24 cellular contexts compared by ENCODE assay signal in genomic region chr12:124623344-124623885, GRCh38. TPM values are rescaled to one million over a fixed set of nuclear protein-coding genes. Genes with fewer than 3 reads are reported as not detected.
A peak's percentile ranks its signal among the peaks of the same experiment; 100 is the strongest.
DNase-seq lines count a peak whose midpoint lies in the region; ATAC-seq, FAIRE-seq and TF ChIP-seq lines count a peak whose summit lies in the region.
"Had no signal": no experiment of that assay in that cellular context is flagged by ENCODE, and none has a peak within 500 bp of the region (broad histone marks: within the 10 kb centered on the region; RNA-seq: fewer than 3 reads in every experiment).

No MANE protein-coding gene starts in this region.

- no peak overlapping the region for H2BK120ac ChIP-seq in H1 (replicated peaks; ENCODE audit: low read depth, low read length)

- TF ChIP-seq RAD21 in SK-N-SH (IDR thresholded peaks at IDR 0.05; ENCODE audit: low read length) (no peak), H1 (IDR thresholded peaks at IDR 0.05 in 1 of 2, conservative IDR thresholded peaks at IDR 0.05 in 1 of 2; ENCODE audit: low read depth in 2 of 2, low read length in 2 of 2) (no peak)

- H2BK15ac ChIP-seq in H1 (ENCODE audit: low read length): peak overlapping the region; percentile 92; the same call in 1 of the 2 replicates

- no peak for TF ChIP-seq POLR2A in H1 (IDR thresholded peaks at IDR 0.05; ENCODE audit: control extremely low read depth in 1 of 2, low read depth in 2 of 2, low read length in 2 of 2)

- no peak overlapping the region for H4K91ac ChIP-seq in H1 (replicated peaks; ENCODE audit: insufficient read length, low read length)

- no peak overlapping the region for H2BK5ac ChIP-seq in H1 (ENCODE audit: low read depth, low read length)

- POLR2A ChIA-PET in SK-N-SH (lab: Yijun Ruan, JAX): no interaction called here
- POLR2A ChIA-PET in H1 (lab: Charles Lee; ENCODE audit: partially characterized antibody): interaction anchor here (1.0 to 1.5 kb wide), 2 partner anchors 9 to 32 kb away, joined by 3 to 4 read pairs; no protein-coding TSS in a partner anchor

- no peak for TF ChIP-seq CTCF in SK-N-SH (IDR thresholded peaks at IDR 0.05)
- TF ChIP-seq CTCF in H1 (IDR thresholded peaks at IDR 0.05; ENCODE audit: control extremely low read depth in 1 of 3, insufficient read depth in 1 of 3, low read depth in 1 of 3, low read length in 3 of 3): no peak
- TF ChIP-seq CTCF in MM.1S (IDR thresholded peaks at IDR 0.05; ENCODE audit: low read length): no peak
- TF ChIP-seq CTCF in ascending aorta (IDR thresholded peaks at IDR 0.05): no peak

- H3F3A ChIP-seq in SK-N-SH (replicated peaks; ENCODE audit: insufficient read depth): no peaks in the 10 kb centered on the region
- no peaks in the 10 kb centered on the region for H3F3A ChIP-seq in MM.1S (ENCODE audit: insufficient read depth, low read length)

- H3K79me2 ChIP-seq in SK-N-SH (ENCODE audit: insufficient read depth) (no peaks in the 10 kb centered on the region), H1 (ENCODE audit: control insufficient read depth in 1 of 2, insufficient read depth in 2 of 2, low read length in 2 of 2) (no peaks in the 10 kb centered on the region), MM.1S (ENCODE audit: low read length) (no peaks in the 10 kb centered on the region)

- H3K27me3 ChIP-seq in SK-N-SH (ENCODE audit: insufficient read depth) (no peaks in the 10 kb centered on the region), H1 (replicated peaks in 1 of 4; ENCODE audit: control insufficient read depth in 3 of 4, extremely low read depth in 1 of 4, insufficient read depth in 3 of 4, low read length in 3 of 4) (no peaks in the 10 kb centered on the region), MM.1S (replicated peaks; ENCODE audit: insufficient read depth, low read length) (no peaks in the 10 kb centered on the region), ascending aorta (no peaks in the 10 kb centered on the region)

- no peaks in the 10 kb centered on the region for H4K20me1 ChIP-seq in SK-N-SH (ENCODE audit: insufficient read depth)
- H4K20me1 ChIP-seq in H1 (replicated peaks in 1 of 2; ENCODE audit: control insufficient read depth in 1 of 2, insufficient read depth in 2 of 2, low read length in 2 of 2): no peaks in the 10 kb centered on the region
- no peaks in the 10 kb centered on the region for H4K20me1 ChIP-seq in MM.1S (ENCODE audit: insufficient read depth, low read length)

- H2BK12ac ChIP-seq in H1 (ENCODE audit: low read depth, low read length): no peak overlapping the region

- no peak overlapping the region for H2BK20ac ChIP-seq in H1 (ENCODE audit: low read length)

- H3K36me3 ChIP-seq in SK-N-SH (replicated peaks in 1 of 2; ENCODE audit: control insufficient read depth in 1 of 2, insufficient read depth in 2 of 2, low read length in 1 of 2) (no peaks in the 10 kb centered on the region), H1 (ENCODE audit: control insufficient read depth in 2 of 4, insufficient read depth in 4 of 4, low read length in 3 of 4) (no peaks in the 10 kb centered on the region), MM.1S (replicated peaks; ENCODE audit: insufficient read depth, low read length) (no peaks in the 10 kb centered on the region), ascending aorta (no peaks in the 10 kb centered on the region)

- 87% methylated on average over 4 of the region's 10 CpGs for WGBS in SK-N-SH (ENCODE audit: low lambda C conversion rate)
- 94% methylated on average over 10 of the region's 10 CpGs; no CpG with 5 or more reads in 1 of the 2 experiments for WGBS in H1 (ENCODE audit: extremely low coverage in 1 of 2, insufficient coverage in 1 of 2, insufficient read length in 1 of 2, insufficient replicate concordance in 2 of 2, low coverage in 1 of 2, low lambda C conversion rate in 2 of 2, missing lambda C conversion rate in 1 of 2), 2 experiments

- H3K23ac ChIP-seq in H1 (ENCODE audit: insufficient read length): no peak overlapping the region

- H3K4me2 ChIP-seq in SK-N-SH (no peak overlapping the region), H1 (ENCODE audit: insufficient read depth in 1 of 2, low read depth in 2 of 2, low read length in 2 of 2) (no peak overlapping the region), MM.1S (ENCODE audit: low read depth, low read length) (no peak overlapping the region)

- FAIRE-seq in H1 (lab: Jason Lieb, UNC): no peak
- FAIRE-seq: D721Med, GM12878 had no signal

- no peak overlapping the region for H3K27ac ChIP-seq in SK-N-SH (ENCODE audit: low read depth in 2 of 2, low read length in 1 of 2)
- H3K27ac ChIP-seq in H1 (ENCODE audit: low read depth, low read length): no peak overlapping the region
- no peak overlapping the region for H3K27ac ChIP-seq in MM.1S (ENCODE audit: low read length)
- no peak overlapping the region for H3K27ac ChIP-seq in ascending aorta
- H3K27ac ChIP-seq: HL-60 had no signal

- H4K5ac ChIP-seq in H1 (ENCODE audit: insufficient read length, low read depth, low read length): no peak overlapping the region

- no peaks in the 10 kb centered on the region for H3K79me1 ChIP-seq in H1 (ENCODE audit: low read depth, low read length)

- CTCF ChIA-PET in SK-N-SH (lab: Yijun Ruan, JAX): no interaction called here
- CTCF ChIA-PET in H1 (lab: Charles Lee; ENCODE audit: partially characterized antibody): interaction anchor here (1.1 to 1.2 kb wide), 2 partner anchors 14 to 32 kb away, joined by 3 read pairs; no protein-coding TSS in a partner anchor

- no peaks in the 10 kb centered on the region for H3K23me2 ChIP-seq in H1 (ENCODE audit: low read depth, low read length)

- no peak overlapping the region for H3K9ac ChIP-seq in SK-N-SH
- no peak overlapping the region for H3K9ac ChIP-seq in H1 (replicated peaks in 1 of 4; ENCODE audit: extremely low read depth in 1 of 4, low read depth in 3 of 4, low read length in 3 of 4)
- no peak overlapping the region for H3K9ac ChIP-seq in MM.1S (ENCODE audit: low read length)

- DNase-seq in SK-N-SH: no peak
- DNase-seq in NCI-H446 treated with DMSO at 0.1 percent for 48 hours (lab: John Stamatoyannopoulos, UW): peak; percentile 48
- DNase-seq in H1 (ENCODE audit: low read depth in 1 of 2, low spot score in 2 of 2): no peak
- DNase-seq in MM.1S: no peak
- no peak for DNase-seq in NCI-H2196 (lab: John Stamatoyannopoulos, UW; ENCODE audit: unreplicated experiment)
- no peak for DNase-seq in ascending aorta (ENCODE audit: low spot score in 2 of 2)
- DNase-seq: CD4-positive, alpha-beta T cell; GDM1; GOT3; HCEC 1CT; MV-4-11; NCI-H1105; NCI-H1436 treated with DMSO at 0.1 percent for 48 hours; NCI-H187 treated with DMSO at 0.1 percent for 48 hours; NCI-H2171 treated with DMSO at 0.1 percent for 48 hours; NCI-H526; NCI-H82; NK-92 treated with Interleukin-12 subunit alpha and Interleukin-12 subunit beta, amount 100 ng/mL, for 24 hours; SHP77 treated with DMSO at 0.1 percent for 48 hours had no signal

- H3K4me1 ChIP-seq in SK-N-SH (ENCODE audit: control insufficient read depth in 1 of 2, insufficient read depth in 2 of 2, low read depth in 1 of 2, low read length in 1 of 2): peaks cover 0 to 7% of the 10 kb centered on the region in 2 experiments; a peak in 1 of 4 replicates
- peaks cover 2 to 5% (median 4%) of the 10 kb centered on the region in 4 experiments; a peak in 5 of 7 replicates for H3K4me1 ChIP-seq in H1 (replicated peaks in 1 of 4; ENCODE audit: control insufficient read depth in 3 of 4, insufficient read depth in 4 of 4, low read length in 3 of 4)
- H3K4me1 ChIP-seq in MM.1S (ENCODE audit: low read length): no peaks in the 10 kb centered on the region
- peaks cover 15 to 38% of the 10 kb centered on the region in 2 donors for H3K4me1 ChIP-seq in ascending aorta

- H3K9me2 ChIP-seq in SK-N-SH (no peaks in the 10 kb centered on the region), MM.1S (replicated peaks; ENCODE audit: insufficient read depth, low read length) (no peaks in the 10 kb centered on the region)

- no peak overlapping the region for H3K56ac ChIP-seq in H1 (replicated peaks; ENCODE audit: insufficient read length, low read depth, low read length)

- TF ChIP-seq EP300 in SK-N-SH (IDR thresholded peaks at IDR 0.05; ENCODE audit: borderline replicate concordance in 1 of 2, low read depth in 1 of 2, low read length in 1 of 2) (no peak), H1 (IDR thresholded peaks at IDR 0.05; ENCODE audit: borderline replicate concordance in 1 of 2, low read depth in 2 of 2, low read length in 2 of 2) (no peak)

- no peak for ATAC-seq in SK-N-SH treated with all-trans-retinoic acid at 6 μM for 48 hours
- no peak for ATAC-seq in GM21515 (IDR thresholded peaks at IDR 0.05; ENCODE audit: unreplicated experiment)
- ATAC-seq: GM12878 had no signal

- no peak overlapping the region for H2AK5ac ChIP-seq in H1 (ENCODE audit: low read depth, low read length)

- H2AFZ ChIP-seq in SK-N-SH (ENCODE audit: low read depth) (no peak overlapping the region), H1 (ENCODE audit: low read length) (no peak overlapping the region), MM.1S (ENCODE audit: low read length) (no peak overlapping the region)

- H3K4me3 ChIP-seq in SK-N-SH (ENCODE audit: low read depth in 2 of 2, low read length in 1 of 2) (no peak overlapping the region), H1 (ENCODE audit: extremely low read depth in 1 of 4, insufficient read depth in 2 of 4, low read depth in 3 of 4, low read length in 4 of 4) (no peak overlapping the region), MM.1S (ENCODE audit: low read length) (no peak overlapping the region), ascending aorta (no peak overlapping the region)
- H3K4me3 ChIP-seq: GM12878 had no signal

- no peak overlapping the region; the same call in 1 of the 2 replicates for H4K8ac ChIP-seq in H1 (ENCODE audit: extremely low read depth, insufficient read depth, low read length)

- H3K9me3 ChIP-seq in SK-N-SH (no peaks in the 10 kb centered on the region), H1 (ENCODE audit: insufficient read depth in 2 of 2, low read depth in 1 of 2, low read length in 1 of 2) (0 out of 4 replicates have a peak, but pooled peaks cover 0 to 2% of the 10 kb centered on the region in 2 experiments), MM.1S (replicated peaks; ENCODE audit: insufficient read depth, low read length) (no peaks in the 10 kb centered on the region), ascending aorta (no peaks in the 10 kb centered on the region)

- H3K4ac ChIP-seq in H1 (replicated peaks; ENCODE audit: insufficient read length, low read depth, low read length): no peak overlapping the region

- intact Hi-C loops in ascending aorta (cut with DNase I): loop anchor here (5.0 kb wide), 1 partner anchor 124 kb away; no protein-coding TSS in a partner anchor

- no peak overlapping the region for H3K14ac ChIP-seq in H1 (ENCODE audit: insufficient read length)

- H3K18ac ChIP-seq in H1 (ENCODE audit: extremely low read depth, low read length): no peak overlapping the region

RNA-seq across cellular contexts. Expression of gene NCOR2, which starts 56.0 kb away (rescaled TPM):
- polyA plus RNA-seq in SK-N-SH (2012; rRNA removed): 9.1 and 19.0 TPM in 2 replicates
- 14.3 and 16.0 TPM in 2 replicates for polyA plus RNA-seq in SK-N-SH (2012; cell fraction: cytosol; rRNA removed)
- 61.3 and 99.7 TPM in 2 replicates for polyA plus RNA-seq in SK-N-SH (2012; cell fraction: nucleus; rRNA removed)
- 275 TPM in 2 replicates for total RNA-seq in H1 (2021; fragmentation: NEBNext Ultra II Directional; extraction: Animal tissue kit (Norgen Biotek cat#: 25700))
- polyA plus RNA-seq in H1 (2011; rRNA removed): 14.8 and 25.3 TPM in 2 replicates
- polyA plus RNA-seq in H1 (2011; cell fraction: cytosol; rRNA removed): 13.5 TPM
- polyA plus RNA-seq in H1 (2011; cell fraction: nucleus; rRNA removed): 54.3 TPM
- polyA plus RNA-seq in H1 (2012, experiment 1 of 2): 125 to 153 TPM (median 138 TPM) in 4 replicates
- polyA plus RNA-seq in H1 (2012, experiment 2 of 2): 70.3 TPM
- polyA plus RNA-seq in H1 (2013, experiment 1 of 2): 103 TPM
- 111 TPM for polyA plus RNA-seq in H1 (2013, experiment 2 of 2)
- 28.8 and 30.2 TPM in 2 replicates for polyA minus RNA-seq in H1 (2011; rRNA and poly(A)+ RNA removed)
- 93.4 TPM for polyA minus RNA-seq in H1 (2011; cell fraction: cytosol; rRNA and poly(A)+ RNA removed)
- 81.3 TPM for polyA minus RNA-seq in H1 (2011; cell fraction: nucleus; rRNA and poly(A)+ RNA removed)
- 134 TPM for total RNA-seq in ascending aorta
